Comparison of ENCODE assay signal across 8 cellular contexts in genomic region chr9:112486221-112487007, GRCh38. TPM values are rescaled to one million over a fixed set of nuclear protein-coding genes. Genes with fewer than 3 reads are reported as not detected.
DNase-seq lines count a peak whose midpoint lies in the region; ATAC-seq and TF ChIP-seq lines count a peak whose summit lies in the region.

KIAA1958 (plus strand) TSS chr9:112486827; CDS start chr9:112574081, 87,254 bp downstream.

- H3K4me3 ChIP-seq in DOHH2 (ENCODE audit: low read length), result peak within 1 kb of the TSS; percentile 89
- H3K4me3 ChIP-seq in Jurkat, Clone E6-1 (ENCODE audit: low read length), result peak within 1 kb of the TSS; percentile 75
- peak within 1 kb of the TSS; percentile 59 for H3K4me3 ChIP-seq in neuron (ENCODE audit: low read length)

- H3K79me2 ChIP-seq in DOHH2 (ENCODE audit: control insufficient read depth, low read length), result peaks cover 55% of the 10 kb centered on the region

- H3K4me2 ChIP-seq in DOHH2 (ENCODE audit: low read length), result peak within 1 kb of the TSS; percentile 77

- no peaks in the 10 kb centered on the region for H3F3A ChIP-seq in DOHH2 (ENCODE audit: control insufficient read depth, insufficient read depth)

- H3K4me1 ChIP-seq in DOHH2 (ENCODE audit: control insufficient read depth, low read length) (peaks cover 30% of the 10 kb centered on the region), foreskin keratinocyte (no peaks in the 10 kb centered on the region), neuron (ENCODE audit: insufficient read depth, low read length) (peaks cover 23% of the 10 kb centered on the region)

- no peaks in the 10 kb centered on the region for H3K9me2 ChIP-seq in DOHH2 (replicated peaks; ENCODE audit: control insufficient read depth, low read length)

- peak within 1 kb of the TSS; percentile 64 for H3K27ac ChIP-seq in DOHH2 (ENCODE audit: low read depth, low read length)
- no peak within 1 kb of the TSS for H3K27ac ChIP-seq in foreskin keratinocyte
- peak within 1 kb of the TSS; percentile 80 for H3K27ac ChIP-seq in substantia nigra (ENCODE audit: low read depth, low read length, poor library complexity, severe bottlenecking)

- TF ChIP-seq CTCF in DOHH2 (IDR thresholded peaks at IDR 0.05; ENCODE audit: low read depth, low read length, poor library complexity, severe bottlenecking), result no peak
- TF ChIP-seq CTCF in foreskin keratinocyte (conservative IDR thresholded peaks at IDR 0.05), result peak; percentile 6

- H3K27me3 ChIP-seq in DOHH2 (ENCODE audit: control insufficient read depth, low read length) (no peaks in the 10 kb centered on the region), foreskin keratinocyte (no peaks in the 10 kb centered on the region), neuron (ENCODE audit: insufficient read depth, low read length) (no peaks in the 10 kb centered on the region)

- H2AFZ ChIP-seq in neuron (ENCODE audit: low read depth, low read length), result peak within 1 kb of the TSS; percentile 29

- H4K20me1 ChIP-seq in DOHH2 (ENCODE audit: control insufficient read depth, insufficient read depth, low read depth, low read length), result no peaks in the 10 kb centered on the region

- peak; percentile 90 for ATAC-seq in GM21717 (IDR thresholded peaks at IDR 0.05; ENCODE audit: unreplicated experiment)
- ATAC-seq in foreskin keratinocyte, result peak; percentile 86

- H3K36me3 ChIP-seq in DOHH2 (ENCODE audit: control insufficient read depth, low read length) (0 out of 2 replicates have a peak, but pooled peaks cover 3% of the 10 kb centered on the region), neuron (ENCODE audit: insufficient read depth, low read length) (peaks cover 25% of the 10 kb centered on the region)

- DNase-seq in Jurkat, Clone E6-1 (ENCODE audit: low read depth, low spot score), result peak; percentile 80
- DNase-seq in RKO (ENCODE audit: low spot score), result peak; percentile 93
- DNase-seq in activated effector memory CD4-positive, alpha-beta T cell treated with Interleukin-2 at 50 U/mL for 16 hours, result peak; percentile 74
- DNase-seq in foreskin keratinocyte, result peak; percentile 26 to 55
- peak in 48 of 49 donors; percentile 7 to 86 (median 56) for DNase-seq in substantia nigra (lab: John Stamatoyannopoulos, UW)

- H3K9me3 ChIP-seq in DOHH2 (ENCODE audit: control insufficient read depth, insufficient read depth, low read length), result no peaks in the 10 kb centered on the region
- H3K9me3 ChIP-seq in neuron (ENCODE audit: low read length), result no peaks in the 10 kb centered on the region

RNA-seq across cellular contexts. Expression of gene KIAA1958, which starts in this region (rescaled TPM):
- polyA plus RNA-seq in Jurkat, Clone E6-1 (2012; ENCODE audit: insufficient read depth, insufficient read length), result 14.1 TPM
- total RNA-seq in foreskin keratinocyte, result 1.4 and 1.9 TPM in 2 replicates
- polyA plus RNA-seq in foreskin keratinocyte, result 0.17 and 0.23 TPM in 2 replicates

Comparison
In these comparisons a context has a peak if more than half of its experiments do, and no peak if none do; other contexts are left out.
1. DNase-seq: peak in every context shown above with its lines; median percentile 93 in RKO; 80 in Jurkat, Clone E6-1; 74 in activated effector memory CD4-positive, alpha-beta T cell treated with Interleukin-2 at 50 U/mL for 16 hours; 56 in substantia nigra; 40 in foreskin keratinocyte.